ENCODE assay signal across 28 cellular contexts in the genomic region with DNA sequence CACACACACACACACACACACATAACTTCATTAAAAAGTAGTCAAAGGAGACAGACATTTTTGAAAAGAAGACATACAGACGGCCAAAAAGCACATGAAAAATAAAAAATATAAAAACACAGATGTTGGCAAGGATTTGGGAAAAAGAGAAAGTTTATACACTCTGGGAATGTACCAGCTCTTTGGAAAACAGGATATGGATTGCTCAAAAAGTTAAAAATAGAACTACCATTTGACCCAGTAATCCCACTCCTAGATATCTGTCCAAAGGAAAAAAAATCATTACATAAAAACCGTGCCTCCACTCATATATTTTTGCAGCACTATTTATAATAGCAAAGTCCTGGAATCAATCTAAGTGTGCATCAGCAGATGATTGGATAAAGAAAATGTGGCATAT.
"Had no signal": no experiment of that assay in that cellular context is flagged by ENCODE, and none has a peak within 500 bp of the region (broad histone marks: within the 10 kb centered on the region; RNA-seq: fewer than 3 reads in every experiment).

No MANE protein-coding gene starts in this region.

- ATAC-seq: naive thymus-derived CD8-positive, alpha-beta T cell; natural killer cell treated with Interleukin-12 subunit alpha and Interleukin-12 subunit beta and Interleukin-15 and Interleukin-18, amount 100 ng/mL, for 72 hours; pancreas; stimulated activated effector memory CD8-positive, alpha-beta T cell treated with anti-CD3 and anti-CD28 coated beads, Interleukin-12 subunit alpha, Interleukin-12 subunit beta, amount 100 ng/mL, for 72 hours; stimulated activated naive B cell treated with anti-CD40 and anti-IgM and Interleukin-4, amounts not matched to agents 10 μg/mL and 1 μg/mL and 100 μg/mL, for 72 hours had no signal

- H3K36me3 ChIP-seq: neutrophil, pancreas, prostate gland, right atrium auricular region, right lobe of liver, stomach, thoracic aorta, thyroid gland, tibial nerve, upper lobe of left lung, vagina had no signal

- DNase-seq: naive B cell; naive thymus-derived CD8-positive, alpha-beta T cell; nephron progenitor cell; nucleus accumbens; pancreas; retina; right lobe of liver; stimulated activated CD4-positive, alpha-beta T cell treated with anti-CD3 and anti-CD28 coated beads, Interleukin-15, amount 100 ng/mL, for 24 hours; stimulated activated CD4-positive, alpha-beta T cell treated with anti-CD3 and anti-CD28 coated beads, Interleukin-2, amount 100 ng/mL, for 24 hours; stimulated activated CD4-positive, alpha-beta T cell treated with anti-CD3 and anti-CD28 coated beads, Interleukin-2, amount 100 ng/mL, for 48 hours; stimulated activated CD4-positive, alpha-beta T cell treated with anti-CD3 and anti-CD28 coated beads, Interleukin-4, amount 100 ng/mL, for 24 hours; stimulated activated naive B cell treated with anti-CD40 and anti-IgM and Interleukin-4, amounts not matched to agents 10 μg/mL and 1 μg/mL and 100 μg/mL, for 72 hours; stimulated activated naive CD4-positive, alpha-beta T cell treated with Interleukin-2 at 50 U/mL for 16 hours; stomach; substantia nigra; thyroid gland; trophoblast cell; upper lobe of left lung had no signal

- H3K4me1 ChIP-seq: pancreas, prostate gland, right lobe of liver, stomach, thyroid gland, vagina had no signal

- H3K4me3 ChIP-seq: pancreas, prostate gland, right atrium auricular region, right lobe of liver, skin epidermis, stomach, thoracic aorta, thyroid gland, tibial nerve, upper lobe of left lung, vagina had no signal

- H3K27me3 ChIP-seq: neutrophil, pancreas, right atrium auricular region, right lobe of liver, stomach, thyroid gland, tibial nerve, upper lobe of left lung, vagina had no signal

- H3K27ac ChIP-seq: neutrophil, pancreas, prostate gland, right atrium auricular region, right lobe of liver, skin epidermis, stomach, thoracic aorta, thyroid gland, tibial nerve, upper lobe of left lung, vagina had no signal

- H3K9me3 ChIP-seq: neutrophil, pancreas, prostate gland, right atrium auricular region, right lobe of liver, thoracic aorta, thyroid gland, vagina had no signal

- FAIRE-seq: pancreas, urothelium cell line had no signal
